Comparison of ENCODE assay signal across 1 cellular context in the genomic region with DNA sequence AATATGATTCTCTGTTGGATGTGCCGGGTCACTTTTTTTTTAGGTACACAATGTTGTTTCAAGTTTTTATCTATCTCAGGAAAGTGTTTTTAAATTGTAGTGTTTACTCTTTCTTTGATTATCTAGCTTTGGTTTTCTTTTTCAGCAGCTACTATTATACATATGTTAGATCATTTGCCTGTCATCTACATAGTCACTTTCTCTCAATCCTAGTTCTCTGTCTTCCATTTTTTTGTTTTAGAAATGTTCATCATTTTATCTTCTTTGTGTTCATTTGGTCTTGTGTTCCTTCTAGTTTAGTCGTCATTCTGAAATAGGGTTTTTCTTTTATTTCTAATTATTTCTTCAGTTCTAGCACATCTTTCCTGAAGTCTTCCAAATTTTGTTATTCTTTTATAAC. TPM values are rescaled to one million over a fixed set of nuclear protein-coding genes. Genes with fewer than 3 reads are reported as not detected.
"Had no signal": no experiment of that assay in that cellular context is flagged by ENCODE, and none has a peak within 500 bp of the region (broad histone marks: within the 10 kb centered on the region; RNA-seq: fewer than 3 reads in every experiment).

No MANE protein-coding gene starts in this region.

RNA-seq across cellular contexts. Expression of a gene that starts 47.4 kb away (rescaled TPM):
- total RNA-seq: esophagus mucosa had no signal
